28 cellular contexts compared by ENCODE assay signal in the genomic region with DNA sequence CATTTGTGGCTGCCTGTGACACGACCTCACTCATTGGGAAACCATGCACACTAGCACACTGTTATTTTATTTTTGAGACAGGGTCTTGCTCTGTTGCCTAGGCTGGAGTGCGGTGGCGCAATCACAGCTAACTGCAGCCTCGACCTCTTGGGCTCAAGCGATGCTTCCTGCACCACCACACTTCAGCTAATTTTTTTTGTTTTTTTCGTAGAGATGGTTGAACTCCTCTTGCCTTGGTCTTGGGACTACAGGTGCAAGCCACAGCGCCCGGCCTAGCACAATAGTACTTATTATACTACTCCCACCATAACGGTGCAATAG. TPM values are rescaled to one million over a fixed set of nuclear protein-coding genes. Genes with fewer than 3 reads are reported as not detected.
DNase-seq lines count a peak whose midpoint lies in the region; ATAC-seq, FAIRE-seq and TF ChIP-seq lines count a peak whose summit lies in the region.
"Had no signal": no experiment of that assay in that cellular context is flagged by ENCODE, and none has a peak within 500 bp of the region (broad histone marks: within the 10 kb centered on the region; RNA-seq: fewer than 3 reads in every experiment).

No MANE protein-coding gene starts in this region.

- H2BK20ac ChIP-seq in IMR-90 (ENCODE audit: low read depth, low read length) (no peak overlapping the region), H1 (ENCODE audit: low read length) (no peak overlapping the region)

- H3K27me3 ChIP-seq in IMR-90 (ENCODE audit: control insufficient read depth, insufficient read depth, low read length) (peaks cover 70% of the 10 kb centered on the region), H1 (replicated peaks in 1 of 4; ENCODE audit: control insufficient read depth in 3 of 4, extremely low read depth in 1 of 4, insufficient read depth in 3 of 4, low read length in 3 of 4) (peaks cover 68 to 90% (median 84%) of the 10 kb centered on the region in 4 experiments), neuronal stem cell (ENCODE audit: control insufficient read depth in 3 of 3, insufficient read depth in 3 of 3, low read depth in 1 of 3, low read length in 3 of 3) (peaks cover 41 to 96% (median 70%) of the 10 kb centered on the region in 3 experiments), small intestine (ENCODE audit: control insufficient read depth in 2 of 2, insufficient read depth in 2 of 2, low read length in 2 of 2) (peaks cover 17 to 44% of the 10 kb centered on the region in 2 donors)

- H3K4ac ChIP-seq in IMR-90 (ENCODE audit: low read depth, low read length), result no peak overlapping the region
- no peak overlapping the region for H3K4ac ChIP-seq in H1 (replicated peaks; ENCODE audit: insufficient read length, low read depth, low read length)
- H3K4ac ChIP-seq in neuronal stem cell (ENCODE audit: low read length), result no peak overlapping the region

- H3K23ac ChIP-seq in IMR-90 (ENCODE audit: low read depth, low read length) (no peak overlapping the region), H1 (ENCODE audit: insufficient read length) (no peak overlapping the region), neuronal stem cell (ENCODE audit: low read depth, low read length, poor library complexity) (peak overlapping the region; percentile 80)

- H3K9me3 Mint-ChIP-seq in activated naive CD8-positive, alpha-beta T cell (ENCODE audit: low read depth), result no peaks in the 10 kb centered on the region
- H3K9me3 Mint-ChIP-seq in activated naive CD8-positive, alpha-beta T cell treated with anti-CD3 and anti-CD28 coated beads, Interleukin-2, amount 50 U/mL, for 24 hours, result no peaks in the 10 kb centered on the region
- H3K9me3 Mint-ChIP-seq: activated CD8-positive, alpha-beta T cell treated with anti-CD3 and anti-CD28 coated beads for 36 hours; activated naive CD8-positive, alpha-beta T cell treated with anti-CD3 and anti-CD28 coated beads, Interleukin-2, amount 10 ng/mL, durations not matched to agents 7 days and 5 days had no signal

- H2BK5ac ChIP-seq in IMR-90 (ENCODE audit: low read depth, low read length, poor library complexity, severe bottlenecking) (no peak overlapping the region), H1 (ENCODE audit: low read depth, low read length) (no peak overlapping the region), neuronal stem cell (ENCODE audit: low read length) (no peak overlapping the region)

- DNase-seq in activated naive CD8-positive, alpha-beta T cell treated with anti-CD3 and anti-CD28 coated beads, Interleukin-2, amount 50 U/mL, for 24 hours, result no peak
- DNase-seq in IMR-90 (no peak), H1 (ENCODE audit: low read depth in 1 of 2, low spot score in 2 of 2) (no peak), neuronal stem cell (ENCODE audit: low spot score) (no peak), small intestine (no peak), NCI-H1417 treated with DMSO at 0.1 percent for 48 hours (lab: John Stamatoyannopoulos, UW) (no peak)
- DNase-seq: ACHN; activated CD8-positive, alpha-beta T cell treated with anti-CD3 and anti-CD28 coated beads for 36 hours; activated naive CD8-positive, alpha-beta T cell treated with anti-CD3 and anti-CD28 coated beads, Interleukin-2, amount 10 ng/mL, durations not matched to agents 7 days and 5 days; activated T-cell treated with anti-CD3 and anti-CD28 coated beads, Interleukin-2, amount 50 U/mL, for 1 hour; DMS 273 treated with DMSO at 0.1 percent for 48 hours; effector CD8-positive, alpha-beta T cell; erythroblast; foreskin fibroblast; heart right ventricle; left ventricle myocardium superior; NCI-H526; spleen; stimulated activated CD4-positive, alpha-beta T cell treated with anti-CD3 and anti-CD28 coated beads, Interleukin-4, amount 100 ng/mL, for 1 hour; stomach; T1000 had no signal

- H3K27ac Mint-ChIP-seq in activated naive CD8-positive, alpha-beta T cell, result no peak overlapping the region
- no peak overlapping the region for H3K27ac Mint-ChIP-seq in activated naive CD8-positive, alpha-beta T cell treated with anti-CD3 and anti-CD28 coated beads, Interleukin-2, amount 50 U/mL, for 24 hours
- H3K27ac Mint-ChIP-seq: activated CD8-positive, alpha-beta T cell treated with anti-CD3 and anti-CD28 coated beads for 36 hours; activated naive CD8-positive, alpha-beta T cell treated with anti-CD3 and anti-CD28 coated beads, Interleukin-2, amount 10 ng/mL, durations not matched to agents 7 days and 5 days had no signal

- peaks cover 15% of the 10 kb centered on the region for H3K23me2 ChIP-seq in H1 (ENCODE audit: low read depth, low read length)

- TF ChIP-seq CTCF in IMR-90 (conservative IDR thresholded peaks at IDR 0.05; ENCODE audit: low read depth, low read length) (no peak), H1 (IDR thresholded peaks at IDR 0.05; ENCODE audit: control extremely low read depth in 1 of 3, insufficient read depth in 1 of 3, low read depth in 1 of 3, low read length in 3 of 3) (no peak)

- peaks cover 18% of the 10 kb centered on the region for H4K20me1 ChIP-seq in IMR-90 (ENCODE audit: insufficient read depth, low read length)
- peaks cover 2 to 15% of the 10 kb centered on the region in 2 experiments for H4K20me1 ChIP-seq in H1 (replicated peaks in 1 of 2; ENCODE audit: control insufficient read depth in 1 of 2, insufficient read depth in 2 of 2, low read length in 2 of 2)

- H3K4me1 ChIP-seq in IMR-90 (ENCODE audit: control insufficient read depth, insufficient read depth, low read length) (peaks cover 4% of the 10 kb centered on the region; the same call in 1 of the 2 replicates), H1 (replicated peaks in 1 of 4; ENCODE audit: control insufficient read depth in 3 of 4, insufficient read depth in 4 of 4, low read length in 3 of 4) (peaks cover 0 to 34% (median 11%) of the 10 kb centered on the region in 4 experiments; a peak in 5 of 7 replicates), neuronal stem cell (ENCODE audit: control insufficient read depth in 2 of 2, insufficient read depth in 1 of 2, low read depth in 1 of 2, low read length in 2 of 2) (peaks cover 15 to 22% of the 10 kb centered on the region in 2 donors), small intestine (ENCODE audit: control insufficient read depth in 2 of 2, insufficient read depth in 1 of 2, low read depth in 1 of 2, low read length in 1 of 2) (peaks cover 0 to 7% of the 10 kb centered on the region in 2 donors)

- TF ChIP-seq POLR2A in IMR-90 (IDR thresholded peaks at IDR 0.05; ENCODE audit: low read depth, low read length), result no peak
- no peak for TF ChIP-seq POLR2A in H1 (IDR thresholded peaks at IDR 0.05; ENCODE audit: control extremely low read depth in 1 of 2, low read depth in 2 of 2, low read length in 2 of 2)

- H4K8ac ChIP-seq in IMR-90 (ENCODE audit: low read depth in 2 of 2, low read length in 2 of 2), result no peak overlapping the region
- H4K8ac ChIP-seq in H1 (ENCODE audit: extremely low read depth, insufficient read depth, low read length), result no peak overlapping the region
- no peak overlapping the region for H4K8ac ChIP-seq in neuronal stem cell (ENCODE audit: low read depth, low read length)

- FAIRE-seq in H1 (lab: Jason Lieb, UNC), result no peak
- no peak for FAIRE-seq in small intestine (lab: Jason Lieb, UNC)

- H4K5ac ChIP-seq in IMR-90 (ENCODE audit: low read depth, low read length), result no peak overlapping the region
- H4K5ac ChIP-seq in H1 (ENCODE audit: insufficient read length, low read depth, low read length), result no peak overlapping the region

- no peaks in the 10 kb centered on the region for H3K36me3 Mint-ChIP-seq in activated naive CD8-positive, alpha-beta T cell
- no peaks in the 10 kb centered on the region for H3K36me3 Mint-ChIP-seq in activated naive CD8-positive, alpha-beta T cell treated with anti-CD3 and anti-CD28 coated beads, Interleukin-2, amount 50 U/mL, for 24 hours (ENCODE audit: low read depth)
- H3K36me3 Mint-ChIP-seq: activated naive CD8-positive, alpha-beta T cell treated with anti-CD3 and anti-CD28 coated beads, Interleukin-2, amount 10 ng/mL, durations not matched to agents 7 days and 5 days had no signal

- TF ChIP-seq RAD21 in IMR-90 (IDR thresholded peaks at IDR 0.05; ENCODE audit: low read length) (no peak), H1 (IDR thresholded peaks at IDR 0.05 in 1 of 2, conservative IDR thresholded peaks at IDR 0.05 in 1 of 2; ENCODE audit: low read depth in 2 of 2, low read length in 2 of 2) (no peak)

- intact Hi-C loops in IMR-90 (cut with micrococcal nuclease), result loop anchor here (5.0 to 10.0 kb wide), 2 partner anchors 376 to 413 kb away; no protein-coding TSS in a partner anchor

- 0 out of 2 replicates have a peak overlapping the region, but pooled peaks have one; percentile 27 for H2BK12ac ChIP-seq in H1 (ENCODE audit: low read depth, low read length)
- no peak overlapping the region for H2BK12ac ChIP-seq in neuronal stem cell (ENCODE audit: low read length)

- H3K79me1 ChIP-seq in IMR-90 (ENCODE audit: low read depth in 1 of 2, low read length in 2 of 2) (peaks cover 0 to 3% of the 10 kb centered on the region in 2 experiments; a peak in 1 of 4 replicates), H1 (ENCODE audit: low read depth, low read length) (no peaks in the 10 kb centered on the region), neuronal stem cell (ENCODE audit: low read depth, low read length) (peaks cover 1% of the 10 kb centered on the region)

- H3K36me3 ChIP-seq in IMR-90 (ENCODE audit: control insufficient read depth, insufficient read depth, low read length) (no peaks in the 10 kb centered on the region), H1 (ENCODE audit: control insufficient read depth in 2 of 4, insufficient read depth in 4 of 4, low read length in 3 of 4) (peaks cover 0 to 7% (median 0%) of the 10 kb centered on the region in 4 experiments; a peak in 1 of 8 replicates), neuronal stem cell (replicated peaks in 1 of 2; ENCODE audit: control insufficient read depth in 2 of 2, insufficient read depth in 2 of 2, low read length in 2 of 2) (no peaks in the 10 kb centered on the region), small intestine (ENCODE audit: control insufficient read depth in 2 of 2, insufficient read depth in 2 of 2, low read length in 2 of 2) (no peaks in the 10 kb centered on the region)
- H3K36me3 ChIP-seq: heart right ventricle, spleen, stomach, tibial nerve had no signal

- dilution Hi-C loops in IMR-90 (cut with HindIII; ENCODE audit: low sequenced_read_pairs, unreplicated experiment), result no loop called here

- no peak overlapping the region for H2AK5ac ChIP-seq in IMR-90 (ENCODE audit: low read depth, low read length)
- H2AK5ac ChIP-seq in H1 (ENCODE audit: low read depth, low read length), result no peak overlapping the region
- H2AK5ac ChIP-seq in neuronal stem cell (ENCODE audit: low read depth, low read length), result no peak overlapping the region

- no peak overlapping the region for H3K18ac ChIP-seq in IMR-90 (ENCODE audit: low read depth, low read length)
- H3K18ac ChIP-seq in H1 (ENCODE audit: extremely low read depth, low read length), result no peak overlapping the region
- H3K18ac ChIP-seq in neuronal stem cell (ENCODE audit: low read length), result no peak overlapping the region

- peak overlapping the region; percentile 73 for H3K4me3 Mint-ChIP-seq in activated naive CD8-positive, alpha-beta T cell
- no peak overlapping the region for H3K4me3 Mint-ChIP-seq in activated naive CD8-positive, alpha-beta T cell treated with anti-CD3 and anti-CD28 coated beads, Interleukin-2, amount 50 U/mL, for 24 hours
- H3K4me3 Mint-ChIP-seq: activated CD8-positive, alpha-beta T cell treated with anti-CD3 and anti-CD28 coated beads for 36 hours; activated naive CD8-positive, alpha-beta T cell treated with anti-CD3 and anti-CD28 coated beads, Interleukin-2, amount 10 ng/mL, durations not matched to agents 7 days and 5 days had no signal

- H3K14ac ChIP-seq in IMR-90 (replicated peaks; ENCODE audit: low read depth, low read length), result no peak overlapping the region
- no peak overlapping the region for H3K14ac ChIP-seq in H1 (ENCODE audit: insufficient read length)
- no peak overlapping the region for H3K14ac ChIP-seq in neuronal stem cell (ENCODE audit: low read length)

- BruUV-seq in IMR-90 (replicated peaks; lab: Mats Ljungman, UMichigan), result no TSS peak

- H4K91ac ChIP-seq in IMR-90 (ENCODE audit: insufficient read depth, low read depth, low read length) (no peak overlapping the region), H1 (replicated peaks; ENCODE audit: insufficient read length, low read length) (no peak overlapping the region), neuronal stem cell (ENCODE audit: low read depth, low read length, poor library complexity) (no peak overlapping the region)

- peaks cover 18% of the 10 kb centered on the region for H3K27me3 Mint-ChIP-seq in activated naive CD8-positive, alpha-beta T cell
- H3K27me3 Mint-ChIP-seq in activated naive CD8-positive, alpha-beta T cell treated with anti-CD3 and anti-CD28 coated beads, Interleukin-2, amount 50 U/mL, for 24 hours, result peaks cover 58% of the 10 kb centered on the region

- CTCF ChIA-PET in IMR-90 (lab: Yijun Ruan, JAX), result interaction anchor here (0.9 kb wide), 1 partner anchor 52 kb away, joined by 3 read pairs; no protein-coding TSS in a partner anchor
- CTCF ChIA-PET in H1 (lab: Charles Lee; ENCODE audit: partially characterized antibody), result interaction anchor here (0.9 to 1.3 kb wide), 4 partner anchors 9 to 18 kb away, joined by 3 to 5 read pairs (median 3); no protein-coding TSS in a partner anchor

- H3K27ac ChIP-seq in IMR-90 (ENCODE audit: insufficient read depth, low read length) (no peak overlapping the region), H1 (ENCODE audit: low read depth, low read length) (no peak overlapping the region), neuronal stem cell (replicated peaks; ENCODE audit: low read length) (no peak overlapping the region), small intestine (ENCODE audit: low read depth in 1 of 2, low read length in 1 of 2) (no peak overlapping the region)
- H3K27ac ChIP-seq: C4-2B, heart right ventricle, KMS-11, SK-N-MC, spleen, stomach, tibial nerve had no signal

- no peaks in the 10 kb centered on the region for H3K9me1 ChIP-seq in IMR-90 (ENCODE audit: insufficient read depth, low read length)

- H3K4me3 ChIP-seq in IMR-90 (ENCODE audit: insufficient read depth, low read depth, low read length), result no peak overlapping the region
- peak overlapping the region in 2 of 4 experiments; percentile 16 to 60; a peak in 4 of 8 replicates for H3K4me3 ChIP-seq in H1 (ENCODE audit: extremely low read depth in 1 of 4, insufficient read depth in 2 of 4, low read depth in 3 of 4, low read length in 4 of 4)
- H3K4me3 ChIP-seq in neuronal stem cell (ENCODE audit: low read length in 2 of 2), result no peak overlapping the region
- H3K4me3 ChIP-seq in small intestine (ENCODE audit: low read depth in 1 of 2, low read length in 2 of 2), result no peak overlapping the region
- H3K4me3 ChIP-seq: SK-N-MC had no signal

- POLR2A ChIA-PET in IMR-90 (lab: Charles Lee; ENCODE audit: unreplicated experiment), result no interaction called here
- POLR2A ChIA-PET in H1 (lab: Charles Lee; ENCODE audit: partially characterized antibody), result interaction anchor here (0.7 to 1.5 kb wide), 4 partner anchors 11 to 36 kb away, joined by 3 to 6 read pairs (median 4); no protein-coding TSS in a partner anchor

- H2AFZ ChIP-seq in IMR-90 (replicated peaks; ENCODE audit: low read length, poor library complexity) (peak overlapping the region; percentile 33), H1 (ENCODE audit: low read length) (no peak overlapping the region), neuronal stem cell (ENCODE audit: low read length) (no peak overlapping the region)

- no peak for ATAC-seq in activated naive CD8-positive, alpha-beta T cell treated with anti-CD3 and anti-CD28 coated beads, Interleukin-2, amount 50 U/mL, for 24 hours
- ATAC-seq in IMR-90 (ENCODE audit: low read depth) (no peak), GM21515 (IDR thresholded peaks at IDR 0.05; ENCODE audit: unreplicated experiment) (no peak)
- ATAC-seq: activated CD8-positive, alpha-beta T cell treated with anti-CD3 and anti-CD28 coated beads for 36 hours; heart right ventricle had no signal

- peaks cover 16% of the 10 kb centered on the region for H3K4me1 Mint-ChIP-seq in activated naive CD8-positive, alpha-beta T cell (ENCODE audit: low read depth)
- peaks cover 10% of the 10 kb centered on the region for H3K4me1 Mint-ChIP-seq in activated naive CD8-positive, alpha-beta T cell treated with anti-CD3 and anti-CD28 coated beads, Interleukin-2, amount 50 U/mL, for 24 hours

- no CpG with 5 or more reads among the region's 9 CpGs for WGBS in IMR-90 (ENCODE audit: extremely low coverage in 2 of 2, insufficient read length in 1 of 2), 2 experiments
- 55% methylated on average over 9 of the region's 9 CpGs; no CpG with 5 or more reads in 1 of the 2 experiments for WGBS in H1 (ENCODE audit: extremely low coverage in 1 of 2, insufficient coverage in 1 of 2, insufficient read length in 1 of 2, insufficient replicate concordance in 2 of 2, low coverage in 1 of 2, low lambda C conversion rate in 2 of 2, missing lambda C conversion rate in 1 of 2), 2 experiments
- WGBS in neuronal stem cell (ENCODE audit: extremely low coverage in 2 of 2, insufficient read length in 2 of 2, insufficient replicate concordance in 1 of 2), 2 donors, result no CpG with 5 or more reads among the region's 9 CpGs
- WGBS in small intestine, 3 donors, result 48 to 57% (median 50%) methylated on average over 9 of the region's 9 CpGs

- no peak overlapping the region for H2BK120ac ChIP-seq in IMR-90 (ENCODE audit: low read depth, low read length)
- no peak overlapping the region for H2BK120ac ChIP-seq in H1 (replicated peaks; ENCODE audit: low read depth, low read length)
- no peak overlapping the region for H2BK120ac ChIP-seq in neuronal stem cell (ENCODE audit: low read depth, low read length)

- no peaks in the 10 kb centered on the region for H3K79me2 ChIP-seq in H1 (ENCODE audit: control insufficient read depth in 1 of 2, insufficient read depth in 2 of 2, low read length in 2 of 2)

- in situ Hi-C loops in IMR-90 (cut with MboI; ENCODE audit: low sequenced_read_pairs), result no loop called here

- H3K4me2 ChIP-seq in IMR-90 (ENCODE audit: low read depth, low read length) (no peak overlapping the region), H1 (ENCODE audit: insufficient read depth in 1 of 2, low read depth in 2 of 2, low read length in 2 of 2) (peak overlapping the region; percentile 80 to 91), neuronal stem cell (ENCODE audit: insufficient read depth, low read length, poor library complexity, severe bottlenecking) (peak overlapping the region; percentile 80)
- H3K4me2 ChIP-seq: KMS-11 had no signal

- TF ChIP-seq EP300 in H1 (IDR thresholded peaks at IDR 0.05; ENCODE audit: borderline replicate concordance in 1 of 2, low read depth in 2 of 2, low read length in 2 of 2), result no peak

- no peak overlapping the region for H2AK9ac ChIP-seq in IMR-90 (replicated peaks; ENCODE audit: low read depth, low read length, poor library complexity)

- H3K9me3 ChIP-seq in IMR-90 (ENCODE audit: control insufficient read depth, insufficient read depth, low read length), result no peaks in the 10 kb centered on the region
- no peaks in the 10 kb centered on the region for H3K9me3 ChIP-seq in H1 (ENCODE audit: insufficient read depth in 2 of 2, low read depth in 1 of 2, low read length in 1 of 2)
- H3K9me3 ChIP-seq in neuronal stem cell (replicated peaks in 1 of 2; ENCODE audit: control insufficient read depth in 2 of 2, insufficient read depth in 1 of 2, low read depth in 1 of 2, low read length in 2 of 2), result peaks cover 0 to 3% of the 10 kb centered on the region in 2 donors
- no peaks in the 10 kb centered on the region for H3K9me3 ChIP-seq in small intestine (ENCODE audit: control insufficient read depth, low read depth)
- H3K9me3 ChIP-seq: heart right ventricle, spleen, stomach, tibial nerve had no signal

- H2BK15ac ChIP-seq in IMR-90 (ENCODE audit: low read depth, low read length) (no peak overlapping the region), H1 (ENCODE audit: low read length) (no peak overlapping the region), neuronal stem cell (ENCODE audit: low read length) (no peak overlapping the region)

- H3K56ac ChIP-seq in IMR-90 (ENCODE audit: extremely low read depth, insufficient read depth, low read length) (no peak overlapping the region), H1 (replicated peaks; ENCODE audit: insufficient read length, low read depth, low read length) (no peak overlapping the region)

- H3K9ac ChIP-seq in IMR-90 (ENCODE audit: low read depth, low read length), result no peak overlapping the region
- no peak overlapping the region for H3K9ac ChIP-seq in H1 (replicated peaks in 1 of 4; ENCODE audit: extremely low read depth in 1 of 4, low read depth in 3 of 4, low read length in 3 of 4)
- peak overlapping the region; percentile 60 for H3K9ac ChIP-seq in neuronal stem cell (ENCODE audit: low read depth, low read length, poor library complexity)
- H3K9ac ChIP-seq: KMS-11 had no signal

RNA-seq across cellular contexts. Expression of a gene that starts 2.8 kb away (rescaled TPM):
- total RNA-seq in IMR-90 (2012; rRNA removed), result 20.8 and 23.3 TPM in 2 replicates
- polyA plus RNA-seq in IMR-90 (2012; rRNA removed) (39.5 and 47.0 TPM in 2 replicates), H1 (2011; rRNA removed) (17.9 and 35.0 TPM in 2 replicates), small intestine (under 1 TPM in 1 of 3 donors, not detected in 2; 0.39 TPM)
- polyA plus RNA-seq in IMR-90 (2012; cell fraction: cytosol; rRNA removed), result 40.9 and 41.7 TPM in 2 replicates
- polyA plus RNA-seq in IMR-90 (2012; cell fraction: nucleus; rRNA removed; ENCODE audit: low replicate concordance), result 52.2 and 63.8 TPM in 2 replicates
- total RNA-seq in H1 (2021; fragmentation: NEBNext Ultra II Directional; extraction: Animal tissue kit (Norgen Biotek cat#: 25700)), result 12.0 and 14.8 TPM in 2 replicates
- polyA plus RNA-seq in H1 (2011; cell fraction: cytosol; rRNA removed), result 23.1 TPM
- 54.8 TPM for polyA plus RNA-seq in H1 (2011; cell fraction: nucleus; rRNA removed)
- polyA plus RNA-seq in H1 (2012, experiment 1 of 2), result 10.6 to 21.0 TPM (median 15.1 TPM) in 4 replicates
- 7.3 TPM for polyA plus RNA-seq in H1 (2012, experiment 2 of 2)
- polyA plus RNA-seq in H1 (2013, experiment 1 of 2), result 3.9 TPM
- polyA plus RNA-seq in H1 (2013, experiment 2 of 2), result 3.1 TPM
- polyA minus RNA-seq in H1 (2011; rRNA and poly(A)+ RNA removed), result 12.1 and 20.6 TPM in 2 replicates
- 21.1 TPM for polyA minus RNA-seq in H1 (2011; cell fraction: cytosol; rRNA and poly(A)+ RNA removed)
- polyA minus RNA-seq in H1 (2011; cell fraction: nucleus; rRNA and poly(A)+ RNA removed), result 22.5 TPM
- 0.43 TPM for polyA plus RNA-seq in neuronal stem cell (2013, experiment 1 of 2)
- polyA plus RNA-seq in neuronal stem cell (2013, experiment 2 of 2), result 0.35 TPM
- total RNA-seq: heart right ventricle, left ventricle myocardium superior, renal cortical epithelial cell had no signal
